In genomic region chr7:115232041-115232440, GRCh38 we compare ENCODE assay signal across 25 cellular contexts.
DNase-seq lines count a peak whose midpoint lies in the region; ATAC-seq and TF ChIP-seq lines count a peak whose summit lies in the region.
"Had no signal": no experiment of that assay in that cellular context is flagged by ENCODE, and none has a peak within 500 bp of the region (broad histone marks: within the 10 kb centered on the region; RNA-seq: fewer than 3 reads in every experiment).

No MANE protein-coding gene starts in this region.

- TF ChIP-seq CTCF in HFFc6 (IDR thresholded peaks at IDR 0.05) (no peak), tibial nerve (IDR thresholded peaks at IDR 0.05) (no peak)

- peaks cover 5% of the 10 kb centered on the region for H3K9me3 Mint-ChIP-seq in HFFc6
- H3K9me3 Mint-ChIP-seq in activated T-helper 17 cell treated with anti-CD3 and anti-CD28 coated beads, Interleukin-2, amount 50 U/mL, for 72 hours, result peaks cover 4% of the 10 kb centered on the region

- peaks cover 10% of the 10 kb centered on the region for H3K36me3 Mint-ChIP-seq in HFFc6 (ENCODE audit: low read depth)
- H3K36me3 Mint-ChIP-seq in activated T-helper 17 cell treated with anti-CD3 and anti-CD28 coated beads, Interleukin-2, amount 50 U/mL, for 72 hours (ENCODE audit: low read depth), result no peaks in the 10 kb centered on the region
- H3K36me3 Mint-ChIP-seq: activated naive CD8-positive, alpha-beta T cell treated with anti-CD3 and anti-CD28 coated beads, Interleukin-2, amount 10 ng/mL, durations not matched to agents 7 days and 5 days had no signal

- peak overlapping the region; percentile 63; the same call in 1 of the 2 replicates for H3K4me3 Mint-ChIP-seq in HFFc6
- H3K4me3 Mint-ChIP-seq in activated T-helper 17 cell treated with anti-CD3 and anti-CD28 coated beads, Interleukin-2, amount 50 U/mL, for 72 hours, result no peak overlapping the region
- H3K4me3 Mint-ChIP-seq: activated CD4-positive, alpha-beta memory T cell treated with anti-CD3 and anti-CD28 coated beads, Interleukin-2, amount 10 ng/mL, durations not matched to agents 7 days and 5 days; activated naive CD8-positive, alpha-beta T cell treated with anti-CD3 and anti-CD28 coated beads, Interleukin-2, amount 10 ng/mL, durations not matched to agents 7 days and 5 days had no signal

- 80 to 87% methylated on average over 3 of the region's 3 CpGs for WGBS in tibial nerve, 2 donors

- H3K4me3 ChIP-seq in tibial nerve, result no peak overlapping the region
- H3K4me3 ChIP-seq: gastroesophageal sphincter, K562, MG63, prostate gland, sigmoid colon, suprapubic skin had no signal

- H3K27me3 ChIP-seq in tibial nerve, result no peaks in the 10 kb centered on the region
- H3K27me3 ChIP-seq: gastroesophageal sphincter, MG63, sigmoid colon, suprapubic skin had no signal

- H3K27ac Mint-ChIP-seq in HFFc6, result peak overlapping the region; percentile 94
- H3K27ac Mint-ChIP-seq in activated T-helper 17 cell treated with anti-CD3 and anti-CD28 coated beads, Interleukin-2, amount 50 U/mL, for 72 hours, result peak overlapping the region; percentile 77
- H3K27ac Mint-ChIP-seq: activated CD4-positive, alpha-beta memory T cell treated with anti-CD3 and anti-CD28 coated beads, Interleukin-2, amount 10 ng/mL, durations not matched to agents 7 days and 5 days; activated naive CD8-positive, alpha-beta T cell treated with anti-CD3 and anti-CD28 coated beads, Interleukin-2, amount 10 ng/mL, durations not matched to agents 7 days and 5 days had no signal

- peaks cover 37% of the 10 kb centered on the region for H3K4me1 Mint-ChIP-seq in HFFc6 (ENCODE audit: low read depth)
- peaks cover 18% of the 10 kb centered on the region for H3K4me1 Mint-ChIP-seq in activated T-helper 17 cell treated with anti-CD3 and anti-CD28 coated beads, Interleukin-2, amount 50 U/mL, for 72 hours

- TF ChIP-seq EP300 in tibial nerve (IDR thresholded peaks at IDR 0.05), result no peak

- TF ChIP-seq POLR2A in tibial nerve (IDR thresholded peaks at IDR 0.05), result no peak

- no peaks in the 10 kb centered on the region for H3K36me3 ChIP-seq in tibial nerve
- H3K36me3 ChIP-seq: gastroesophageal sphincter, MG63, prostate gland, sigmoid colon, suprapubic skin had no signal

- peaks cover 0 to 14% (median 0%) of the 10 kb centered on the region in 4 donors for H3K9me3 ChIP-seq in tibial nerve
- H3K9me3 ChIP-seq: MG63, prostate gland, sigmoid colon, suprapubic skin had no signal

- H3K27me3 Mint-ChIP-seq in HFFc6 (ENCODE audit: insufficient read depth), result no peaks in the 10 kb centered on the region
- H3K27me3 Mint-ChIP-seq in activated T-helper 17 cell treated with anti-CD3 and anti-CD28 coated beads, Interleukin-2, amount 50 U/mL, for 72 hours, result no peaks in the 10 kb centered on the region
- H3K27me3 Mint-ChIP-seq: activated CD4-positive, alpha-beta memory T cell treated with anti-CD3 and anti-CD28 coated beads, Interleukin-2, amount 10 ng/mL, durations not matched to agents 7 days and 5 days had no signal

- H3K27ac ChIP-seq in epithelial cell of prostate (peak overlapping the region; percentile 83), tibial nerve (no peak overlapping the region)
- H3K27ac ChIP-seq: prostate gland, suprapubic skin had no signal

- peaks cover 0 to 9% (median 0%) of the 10 kb centered on the region in 4 donors for H3K4me1 ChIP-seq in tibial nerve
- H3K4me1 ChIP-seq: prostate gland had no signal

- DNase-seq in HFFc6 (no peak), epithelial cell of prostate (ENCODE audit: low read depth, low spot score) (no peak), putamen (ENCODE audit: low spot score) (peak; percentile 9), NCI-H526 (lab: John Stamatoyannopoulos, UW) (no peak), AG08396 (ENCODE audit: low spot score) (no peak), tibial nerve (ENCODE audit: low spot score in 2 of 2) (no peak)
- DNase-seq: activated CD4-positive, alpha-beta memory T cell treated with anti-CD3 and anti-CD28 coated beads, Interleukin-2, amount 10 ng/mL, durations not matched to agents 7 days and 5 days; activated effector memory CD4-positive, alpha-beta T cell treated with Interleukin-2 at 50 U/mL for 16 hours; activated naive CD8-positive, alpha-beta T cell treated with anti-CD3 and anti-CD28 coated beads, Interleukin-2, amount 10 ng/mL, durations not matched to agents 7 days and 5 days; effector CD8-positive, alpha-beta T cell; hippocampal formation; mesendoderm; MG63; NCI-H1105 treated with DMSO at 0.1 percent for 48 hours; NCI-H2029; NCI-H526 treated with DMSO at 0.1 percent for 48 hours; sigmoid colon; stimulated activated CD4-positive, alpha-beta T cell treated with anti-CD3 and anti-CD28 coated beads, Interleukin-4, amount 100 ng/mL, for 4 hours; stimulated activated naive CD4-positive, alpha-beta T cell; T-helper 1 cell had no signal

- no peak for ATAC-seq in activated T-helper 17 cell treated with anti-CD3 and anti-CD28 coated beads, Interleukin-2, amount 50 U/mL, for 72 hours (replicated peaks)
- ATAC-seq: gastroesophageal sphincter, K562 had no signal
